In the genomic region with DNA sequence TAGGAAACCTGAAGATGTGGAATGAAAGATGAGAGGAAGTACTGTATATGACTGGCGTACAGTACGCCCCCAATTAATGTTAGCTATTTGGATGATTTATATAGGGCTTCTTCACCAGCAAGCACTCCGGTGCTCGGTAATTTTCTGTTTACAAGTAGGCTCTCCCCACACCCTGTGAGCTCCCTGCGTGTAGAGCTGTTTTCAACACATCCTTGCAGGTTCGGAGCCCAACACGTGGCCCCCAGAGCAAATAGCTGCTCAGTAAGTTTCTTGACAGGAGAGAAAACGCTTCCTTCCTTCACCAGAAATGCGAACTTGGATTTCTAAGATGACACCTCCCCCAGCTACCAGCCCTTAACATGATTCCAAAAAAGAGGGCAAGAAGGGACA, we compare ENCODE assay signal across 8 cellular contexts. TPM values are rescaled to one million over a fixed set of nuclear protein-coding genes. Genes with fewer than 3 reads are reported as not detected.
DNase-seq lines count a peak whose midpoint lies in the region; ATAC-seq and TF ChIP-seq lines count a peak whose summit lies in the region.

No MANE protein-coding gene starts in this region.

- TF ChIP-seq CTCF in GM06990 (IDR thresholded peaks at IDR 0.05; ENCODE audit: insufficient read depth, low read length, poor library complexity, severe bottlenecking) (no peak), WI38 (IDR thresholded peaks at IDR 0.05; ENCODE audit: low read depth, low read length) (no peak), fibroblast of pulmonary artery (IDR thresholded peaks at IDR 0.05; ENCODE audit: low read length, missing control alignments) (no peak), retinal pigment epithelial cell (conservative IDR thresholded peaks at IDR 0.05; ENCODE audit: low read depth, low read length) (no peak)

- H3K4me3 ChIP-seq in GM06990 (replicated peaks; ENCODE audit: low read depth, low read length) (peak overlapping the region; percentile 84), WI38 (ENCODE audit: low read depth, low read length) (peak overlapping the region; percentile 88), fibroblast of pulmonary artery (replicated peaks; ENCODE audit: low read depth, low read length) (peak overlapping the region; percentile 79), retinal pigment epithelial cell (ENCODE audit: low read length) (peak overlapping the region; percentile 90)

- H3K27me3 ChIP-seq in GM06990 (replicated peaks; ENCODE audit: control insufficient read depth, insufficient read depth, low read length), result no peaks in the 10 kb centered on the region

- DNase-seq in GM06990 (ENCODE audit: extremely low read depth, insufficient read length) (no peak), fibroblast of pulmonary artery (ENCODE audit: low read depth) (no peak), retinal pigment epithelial cell (ENCODE audit: low read depth) (no peak), SK-N-DZ (ENCODE audit: low spot score) (no peak), RPMI8226 (no peak)

- peaks cover 4% of the 10 kb centered on the region for H3K36me3 ChIP-seq in GM06990 (ENCODE audit: control insufficient read depth, insufficient read depth, low read length)

- ATAC-seq in GM18867 (IDR thresholded peaks at IDR 0.05; ENCODE audit: unreplicated experiment), result no peak
- no peak for ATAC-seq in HG03378 (IDR thresholded peaks at IDR 0.05; ENCODE audit: unreplicated experiment)

RNA-seq across cellular contexts. Expression of gene RAB22A, which starts 1.2 kb away (rescaled TPM):
- polyA plus RNA-seq in SK-N-DZ (2014; cell fraction: cytosol; rRNA removed), result 9.6 and 10.6 TPM in 2 replicates
- 6.2 and 6.9 TPM in 2 replicates for polyA plus RNA-seq in SK-N-DZ (2014; cell fraction: nucleus; rRNA removed)
